ENCODE assay signal across 24 cellular contexts in the genomic region with DNA sequence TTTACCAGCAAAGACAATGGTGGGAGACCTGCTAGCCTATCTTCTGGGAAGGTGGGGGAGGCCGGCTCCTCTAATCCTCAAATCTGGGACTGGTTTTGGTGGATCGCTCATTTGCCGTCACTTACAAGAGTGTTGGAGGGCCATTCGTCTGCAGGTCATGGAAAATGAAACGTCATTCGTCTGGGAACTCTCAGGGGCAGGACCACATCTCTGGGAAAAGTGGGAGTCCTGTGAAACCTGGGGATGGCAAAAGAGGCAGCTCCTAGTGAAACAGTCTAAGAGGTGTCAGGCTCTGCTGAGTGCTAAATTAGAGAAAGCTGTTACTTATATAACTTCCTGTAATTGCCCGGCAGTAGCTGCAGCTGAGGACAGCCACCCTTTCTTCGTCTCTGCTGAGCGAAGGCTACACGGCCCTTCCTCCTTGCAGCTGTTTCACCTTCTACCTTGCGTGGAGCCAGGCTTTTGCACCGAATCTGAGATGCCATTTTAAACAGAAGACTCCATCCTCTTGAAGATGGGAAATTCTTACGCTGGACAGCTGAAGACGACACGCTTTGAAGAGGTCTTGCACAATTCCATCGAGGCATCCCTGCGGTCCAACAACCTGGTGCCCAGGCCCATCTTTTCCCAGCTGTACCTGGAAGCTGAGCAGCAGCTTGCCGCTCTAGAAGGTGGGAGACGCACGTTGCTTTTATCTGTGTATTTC. TPM values are rescaled to one million over a fixed set of nuclear protein-coding genes. Genes with fewer than 3 reads are reported as not detected.
A peak's percentile ranks its signal among the peaks of the same experiment; 100 is the strongest.
DNase-seq lines count a peak whose midpoint lies in the region; ATAC-seq and TF ChIP-seq lines count a peak whose summit lies in the region.
"Had no signal": no experiment of that assay in that cellular context is flagged by ENCODE, and none has a peak within 500 bp of the region (broad histone marks: within the 10 kb centered on the region; RNA-seq: fewer than 3 reads in every experiment).

No MANE protein-coding gene starts in this region.

- H3K9me3 ChIP-seq in ovary (no peaks in the 10 kb centered on the region), stomach (no peaks in the 10 kb centered on the region)
- H3K9me3 ChIP-seq: breast epithelium, Peyer's patch, vagina had no signal

- TF ChIP-seq EP300 in ovary (IDR thresholded peaks at IDR 0.05) = no peak
- TF ChIP-seq EP300 in stomach (IDR thresholded peaks at IDR 0.05) = no peak

- intact Hi-C loops in ovary (cut with DNase I) (loop anchor here in 1 of 4 donors (10.0 kb wide), 1 partner anchor 71 kb away; no protein-coding TSS in a partner anchor), stomach (cut with DNase I; ENCODE audit: low total_unique reads) (no loop called here)

- H3K36me3 ChIP-seq in H7 (replicated peaks; ENCODE audit: control insufficient read depth, insufficient read depth, low read length) (no peaks in the 10 kb centered on the region), ovary (no peaks in the 10 kb centered on the region), stomach (no peaks in the 10 kb centered on the region)
- H3K36me3 ChIP-seq: breast epithelium, Peyer's patch, vagina had no signal

- ATAC-seq in HG03025 (IDR thresholded peaks at IDR 0.05; ENCODE audit: low FRiP score, unreplicated experiment) = no peak
- ATAC-seq: stimulated activated memory B cell treated with anti-CD40 and anti-IgM and Interleukin-4, amounts not matched to agents 10 μg/mL and 1 μg/mL and 100 μg/mL, for 72 hours had no signal

- no peaks in the 10 kb centered on the region for H3K27me3 ChIP-seq in H7 (ENCODE audit: control insufficient read depth, insufficient read depth, low read length)
- no peaks in the 10 kb centered on the region for H3K27me3 ChIP-seq in ovary
- H3K27me3 ChIP-seq in stomach = peaks cover 0 to 27% (median 0%) of the 10 kb centered on the region in 3 donors
- H3K27me3 ChIP-seq: breast epithelium, Peyer's patch, vagina had no signal

- H3K4me1 ChIP-seq in ovary (ENCODE audit: insufficient read depth) (peaks cover 21% of the 10 kb centered on the region), stomach (peaks cover 0 to 4% (median 0%) of the 10 kb centered on the region in 4 donors)
- H3K4me1 ChIP-seq: breast epithelium, Peyer's patch, vagina had no signal

- TF ChIP-seq CTCF in ovary (IDR thresholded peaks at IDR 0.05) = peak in 1 of 3 donors; percentile 6
- no peak for TF ChIP-seq CTCF in stomach (IDR thresholded peaks at IDR 0.05)

- TF ChIP-seq POLR2A in ovary (IDR thresholded peaks at IDR 0.05) (peak; percentile 45), stomach (IDR thresholded peaks at IDR 0.05) (no peak)

- H3K27ac ChIP-seq in ovary (peak overlapping the region in 1 of 2 donors; percentile 92), stomach (no peak overlapping the region)
- H3K27ac ChIP-seq: breast epithelium, coronary artery, Peyer's patch, vagina had no signal

- DNase-seq in H7 (peak; percentile 22), Kasumi-1 (lab: John Stamatoyannopoulos, UW) (peak; percentile 30 to 35), ecto neural progenitor cell (ENCODE audit: low spot score) (peak; percentile 38), ovary (peak; percentile 49 to 70 (median 52)), stomach (no peak), NCI-H2029 (lab: John Stamatoyannopoulos, UW) (no peak)
- DNase-seq: activated CD4-positive, alpha-beta T cell treated with anti-CD3 and anti-CD28 coated beads, Interleukin-2, amount 50 U/mL, for 1 hour; activated CD8-positive, alpha-beta memory T cell treated with anti-CD3 and anti-CD28 coated beads, Interleukin-2, amount 50 U/mL, for 4 hours; activated naive CD4-positive, alpha-beta T cell treated with anti-CD3 and anti-CD28 coated beads, Interleukin-2, amount 50 U/mL, for 16 hours; amygdala; Calu3; DND-41; NCI-H1436; NCI-H510A treated with DMSO at 0.1 percent for 48 hours; NK-92 treated with Interleukin-12 subunit alpha and Interleukin-12 subunit beta, amount 100 ng/mL, for 24 hours; stimulated activated CD4-positive, alpha-beta T cell treated with anti-CD3 and anti-CD28 coated beads, Interleukin-2, amount 100 ng/mL, for 48 hours had no signal

- 9 to 24% (median 11%) methylated on average over 20 of the region's 20 CpGs for WGBS in ovary, 3 donors
- WGBS in stomach, 5 donors = 79 to 85% (median 83%) methylated on average over 20 of the region's 20 CpGs

- H3K4me3 ChIP-seq in H7 (ENCODE audit: insufficient read depth, low read depth, low read length) = peak overlapping the region; percentile 10; the same call in 1 of the 2 replicates
- H3K4me3 ChIP-seq in ovary = peak overlapping the region; percentile 21
- H3K4me3 ChIP-seq in stomach = no peak overlapping the region
- H3K4me3 ChIP-seq: breast epithelium, coronary artery, lung, Peyer's patch, vagina had no signal

RNA-seq across cellular contexts. Expression of gene GREB1, which starts 22.4 kb away (rescaled TPM):
- total RNA-seq in H7 (2014; rRNA removed; shearing (Covaris generic)) = 16.9 and 17.3 TPM in 2 replicates
- total RNA-seq in ovary (100 to 1,000 TPM; 219 to 723 (median 335) TPM), stomach (10 to 100 TPM in 3 of 5 donors, 1 to 10 TPM in 2; 1.3 to 37.9 (median 11.0) TPM)
- polyA plus RNA-seq in ovary (100 to 1,000 TPM; 104 to 228 TPM), stomach (1 to 10 TPM in 2 of 3 donors, under 1 TPM in 1; 0.88 to 2.4 (median 1.5) TPM)
- polyA plus RNA-seq: CD14-positive monocyte had no signal

Comparison
In these comparisons a context has a peak if more than half of its experiments do, and no peak if none do; other contexts are left out.
1. DNase-seq: peak in H7 (single experiment), Kasumi-1 (2 of 2), ecto neural progenitor cell (single experiment) and ovary (5 of 5); none in stomach (single experiment) and NCI-H2029 (single experiment).
2. H3K4me3 ChIP-seq: peak in H7 (single experiment) and ovary (single experiment); none in stomach (0 of 4).
3. RNA of gene GREB1, which starts 22.4 kb away (total RNA-seq): 219 to 723 TPM in ovary; 16.9 to 17.3 TPM in H7 and 1.3 to 37.9 TPM in stomach; every median in the first group is over 4 times any median in the second.